1 cellular context compared by ENCODE assay signal in the genomic region with DNA sequence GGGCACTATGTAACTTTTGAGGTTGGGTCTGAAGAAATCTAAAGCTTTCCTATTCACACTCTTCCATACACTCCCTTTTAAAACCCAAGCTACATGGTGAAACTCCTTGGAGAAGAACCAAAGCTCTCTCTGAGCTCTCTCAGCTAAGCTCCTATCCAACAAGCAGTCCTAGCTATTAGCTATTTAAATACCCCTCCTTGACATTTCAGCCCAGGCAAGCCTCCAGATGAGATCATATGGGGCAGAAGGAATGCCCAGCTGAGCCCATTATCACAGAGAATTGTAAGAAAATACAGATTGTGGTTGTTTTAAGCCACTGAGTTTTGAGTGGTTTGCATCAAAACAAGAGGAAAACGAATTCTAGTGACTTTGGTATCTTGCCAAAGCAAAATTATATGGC.
TF ChIP-seq lines count a peak whose summit lies in the region.

No MANE protein-coding gene starts in this region.

TF ChIP-seq in SK-N-SH, 30 proteins besides CTCF, POLR2A, EP300 and RAD21 (continued from another document):
- TF ChIP-seq, protein P1, sequence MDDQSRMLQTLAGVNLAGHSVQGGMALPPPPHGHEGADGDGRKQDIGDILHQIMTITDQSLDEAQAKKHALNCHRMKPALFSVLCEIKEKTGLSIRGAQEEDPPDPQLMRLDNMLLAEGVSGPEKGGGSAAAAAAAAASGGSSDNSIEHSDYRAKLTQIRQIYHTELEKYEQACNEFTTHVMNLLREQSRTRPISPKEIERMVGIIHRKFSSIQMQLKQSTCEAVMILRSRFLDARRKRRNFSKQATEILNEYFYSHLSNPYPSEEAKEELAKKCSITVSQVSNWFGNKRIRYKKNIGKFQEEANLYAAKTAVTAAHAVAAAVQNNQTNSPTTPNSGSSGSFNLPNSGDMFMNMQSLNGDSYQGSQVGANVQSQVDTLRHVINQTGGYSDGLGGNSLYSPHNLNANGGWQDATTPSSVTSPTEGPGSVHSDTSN (IDR thresholded peaks at IDR 0.05) = peak; percentile 53
- TF ChIP-seq TCF12 (IDR thresholded peaks at IDR 0.05) = peak; percentile 53
